ENCODE assay signal across 1 cellular context in the genomic region with DNA sequence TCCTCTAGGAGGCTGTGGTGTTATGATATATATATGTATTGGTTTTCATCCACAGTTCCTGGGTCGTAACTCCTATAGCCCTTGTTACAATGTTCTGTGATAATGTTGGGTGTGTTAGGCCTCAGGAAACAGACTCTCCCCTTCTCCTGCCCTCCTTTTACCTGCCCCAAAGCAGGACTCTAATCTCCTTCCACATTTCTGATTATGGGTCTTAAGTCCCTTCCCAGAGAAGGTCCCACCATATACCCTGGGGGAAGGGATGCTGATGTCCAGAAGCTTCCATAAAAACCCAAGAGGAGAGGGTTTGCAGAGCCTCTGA.
TF ChIP-seq lines count a peak whose summit lies in the region.

No MANE protein-coding gene starts in this region.

TF ChIP-seq in GM23338, 12 proteins besides CTCF, POLR2A, EP300 and RAD21 (continued from another document):
- TF ChIP-seq, protein P1, sequence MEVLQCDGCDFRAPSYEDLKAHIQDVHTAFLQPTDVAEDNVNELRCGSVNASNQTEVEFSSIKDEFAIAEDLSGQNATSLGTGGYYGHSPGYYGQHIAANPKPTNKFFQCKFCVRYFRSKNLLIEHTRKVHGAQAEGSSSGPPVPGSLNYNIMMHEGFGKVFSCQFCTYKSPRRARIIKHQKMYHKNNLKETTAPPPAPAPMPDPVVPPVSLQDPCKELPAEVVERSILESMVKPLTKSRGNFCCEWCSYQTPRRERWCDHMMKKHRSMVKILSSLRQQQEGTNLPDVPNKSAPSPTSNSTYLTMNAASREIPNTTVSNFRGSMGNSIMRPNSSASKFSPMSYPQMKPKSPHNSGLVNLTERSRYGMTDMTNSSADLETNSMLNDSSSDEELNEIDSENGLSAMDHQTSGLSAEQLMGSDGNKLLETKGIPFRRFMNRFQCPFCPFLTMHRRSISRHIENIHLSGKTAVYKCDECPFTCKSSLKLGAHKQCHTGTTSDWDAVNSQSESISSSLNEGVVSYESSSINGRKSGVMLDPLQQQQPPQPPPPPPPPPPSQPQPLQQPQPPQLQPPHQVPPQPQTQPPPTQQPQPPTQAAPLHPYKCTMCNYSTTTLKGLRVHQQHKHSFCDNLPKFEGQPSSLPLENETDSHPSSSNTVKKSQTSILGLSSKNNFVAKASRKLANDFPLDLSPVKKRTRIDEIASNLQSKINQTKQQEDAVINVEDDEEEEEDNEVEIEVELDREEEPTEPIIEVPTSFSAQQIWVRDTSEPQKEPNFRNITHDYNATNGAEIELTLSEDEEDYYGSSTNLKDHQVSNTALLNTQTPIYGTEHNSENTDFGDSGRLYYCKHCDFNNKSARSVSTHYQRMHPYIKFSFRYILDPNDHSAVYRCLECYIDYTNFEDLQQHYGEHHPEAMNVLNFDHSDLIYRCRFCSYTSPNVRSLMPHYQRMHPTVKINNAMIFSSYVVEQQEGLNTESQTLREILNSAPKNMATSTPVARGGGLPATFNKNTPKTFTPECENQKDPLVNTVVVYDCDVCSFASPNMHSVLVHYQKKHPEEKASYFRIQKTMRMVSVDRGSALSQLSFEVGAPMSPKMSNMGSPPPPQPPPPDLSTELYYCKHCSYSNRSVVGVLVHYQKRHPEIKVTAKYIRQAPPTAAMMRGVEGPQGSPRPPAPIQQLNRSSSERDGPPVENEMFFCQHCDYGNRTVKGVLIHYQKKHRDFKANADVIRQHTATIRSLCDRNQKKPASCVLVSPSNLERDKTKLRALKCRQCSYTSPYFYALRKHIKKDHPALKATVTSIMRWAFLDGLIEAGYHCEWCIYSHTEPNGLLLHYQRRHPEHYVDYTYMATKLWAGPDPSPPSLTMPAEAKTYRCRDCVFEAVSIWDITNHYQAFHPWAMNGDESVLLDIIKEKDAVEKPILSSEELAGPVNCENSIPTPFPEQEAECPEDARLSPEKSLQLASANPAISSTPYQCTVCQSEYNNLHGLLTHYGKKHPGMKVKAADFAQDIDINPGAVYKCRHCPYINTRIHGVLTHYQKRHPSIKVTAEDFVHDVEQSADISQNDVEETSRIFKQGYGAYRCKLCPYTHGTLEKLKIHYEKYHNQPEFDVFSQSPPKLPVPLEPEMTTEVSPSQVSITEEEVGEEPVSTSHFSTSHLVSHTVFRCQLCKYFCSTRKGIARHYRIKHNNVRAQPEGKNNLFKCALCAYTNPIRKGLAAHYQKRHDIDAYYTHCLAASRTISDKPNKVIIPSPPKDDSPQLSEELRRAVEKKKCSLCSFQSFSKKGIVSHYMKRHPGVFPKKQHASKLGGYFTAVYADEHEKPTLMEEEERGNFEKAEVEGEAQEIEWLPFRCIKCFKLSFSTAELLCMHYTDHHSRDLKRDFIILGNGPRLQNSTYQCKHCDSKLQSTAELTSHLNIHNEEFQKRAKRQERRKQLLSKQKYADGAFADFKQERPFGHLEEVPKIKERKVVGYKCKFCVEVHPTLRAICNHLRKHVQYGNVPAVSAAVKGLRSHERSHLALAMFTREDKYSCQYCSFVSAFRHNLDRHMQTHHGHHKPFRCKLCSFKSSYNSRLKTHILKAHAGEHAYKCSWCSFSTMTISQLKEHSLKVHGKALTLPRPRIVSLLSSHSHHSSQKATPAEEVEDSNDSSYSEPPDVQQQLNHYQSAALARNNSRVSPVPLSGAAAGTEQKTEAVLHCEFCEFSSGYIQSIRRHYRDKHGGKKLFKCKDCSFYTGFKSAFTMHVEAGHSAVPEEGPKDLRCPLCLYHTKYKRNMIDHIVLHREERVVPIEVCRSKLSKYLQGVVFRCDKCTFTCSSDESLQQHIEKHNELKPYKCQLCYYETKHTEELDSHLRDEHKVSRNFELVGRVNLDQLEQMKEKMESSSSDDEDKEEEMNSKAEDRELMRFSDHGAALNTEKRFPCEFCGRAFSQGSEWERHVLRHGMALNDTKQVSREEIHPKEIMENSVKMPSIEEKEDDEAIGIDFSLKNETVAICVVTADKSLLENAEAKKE (CRISPR knock-in tag; IDR thresholded peaks at IDR 0.05): no peak
